ENCODE assay signal across 1 cellular context in the genomic region with DNA sequence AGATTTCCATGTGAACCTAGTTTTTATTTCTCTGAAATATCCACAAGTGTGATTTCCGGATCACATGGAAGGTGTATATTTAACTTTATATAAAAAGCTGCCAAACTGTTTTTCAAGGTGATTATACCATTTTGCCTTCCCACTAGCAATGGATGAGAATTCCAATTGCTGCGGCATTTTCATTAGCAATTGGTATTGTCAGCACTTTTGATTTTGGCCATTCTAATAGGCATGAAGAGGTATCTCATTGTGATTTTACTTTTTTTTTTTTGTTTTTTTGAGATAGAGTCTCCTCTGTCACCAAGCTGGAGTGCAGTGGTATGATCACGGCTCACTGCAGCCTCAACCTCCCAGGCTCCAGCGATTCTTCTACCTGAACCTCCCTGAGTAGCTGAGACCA.
TF ChIP-seq lines count a peak whose summit lies in the region.

No MANE protein-coding gene starts in this region.

TF ChIP-seq in K562, 482 proteins besides CTCF, POLR2A, EP300 and RAD21 (continued from another document):
- TF ChIP-seq NFYB (IDR thresholded peaks at IDR 0.05; ENCODE audit: extremely low read depth, insufficient read length) (no peak), ZNF316 (IDR thresholded peaks at IDR 0.05) (peak; percentile 90), MAFF (IDR thresholded peaks at IDR 0.05; ENCODE audit: low read length) (peak; percentile 34; the same call in 1 of the 2 replicates), L3MBTL2 (IDR thresholded peaks at IDR 0.05) (no peak), TEAD4 (IDR thresholded peaks at IDR 0.05; ENCODE audit: low read length) (no peak), TEAD4 (CRISPR knock-in tag; IDR thresholded peaks at IDR 0.05; ENCODE audit: borderline replicate concordance) (no peak), RAD51 (IDR thresholded peaks at IDR 0.05; ENCODE audit: borderline replicate concordance, low read depth) (no peak), C11orf30 (IDR thresholded peaks at IDR 0.05; ENCODE audit: low read depth) (peak; percentile 58), ELK3 (CRISPR knock-in tag; IDR thresholded peaks at IDR 0.05) (no peak), CBX8 (IDR thresholded peaks at IDR 0.05; ENCODE audit: borderline replicate concordance, extremely low read depth, low read depth, low read length, poor library complexity, severe bottlenecking) (no peak), BRF1 (IDR thresholded peaks at IDR 0.05; ENCODE audit: borderline replicate concordance, extremely low read depth, insufficient read length) (no peak)
- TF ChIP-seq, protein P1, sequence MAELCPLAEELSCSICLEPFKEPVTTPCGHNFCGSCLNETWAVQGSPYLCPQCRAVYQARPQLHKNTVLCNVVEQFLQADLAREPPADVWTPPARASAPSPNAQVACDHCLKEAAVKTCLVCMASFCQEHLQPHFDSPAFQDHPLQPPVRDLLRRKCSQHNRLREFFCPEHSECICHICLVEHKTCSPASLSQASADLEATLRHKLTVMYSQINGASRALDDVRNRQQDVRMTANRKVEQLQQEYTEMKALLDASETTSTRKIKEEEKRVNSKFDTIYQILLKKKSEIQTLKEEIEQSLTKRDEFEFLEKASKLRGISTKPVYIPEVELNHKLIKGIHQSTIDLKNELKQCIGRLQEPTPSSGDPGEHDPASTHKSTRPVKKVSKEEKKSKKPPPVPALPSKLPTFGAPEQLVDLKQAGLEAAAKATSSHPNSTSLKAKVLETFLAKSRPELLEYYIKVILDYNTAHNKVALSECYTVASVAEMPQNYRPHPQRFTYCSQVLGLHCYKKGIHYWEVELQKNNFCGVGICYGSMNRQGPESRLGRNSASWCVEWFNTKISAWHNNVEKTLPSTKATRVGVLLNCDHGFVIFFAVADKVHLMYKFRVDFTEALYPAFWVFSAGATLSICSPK (IDR thresholded peaks at IDR 0.05; ENCODE audit: borderline replicate concordance) = no peak
- TF ChIP-seq, protein P2, sequence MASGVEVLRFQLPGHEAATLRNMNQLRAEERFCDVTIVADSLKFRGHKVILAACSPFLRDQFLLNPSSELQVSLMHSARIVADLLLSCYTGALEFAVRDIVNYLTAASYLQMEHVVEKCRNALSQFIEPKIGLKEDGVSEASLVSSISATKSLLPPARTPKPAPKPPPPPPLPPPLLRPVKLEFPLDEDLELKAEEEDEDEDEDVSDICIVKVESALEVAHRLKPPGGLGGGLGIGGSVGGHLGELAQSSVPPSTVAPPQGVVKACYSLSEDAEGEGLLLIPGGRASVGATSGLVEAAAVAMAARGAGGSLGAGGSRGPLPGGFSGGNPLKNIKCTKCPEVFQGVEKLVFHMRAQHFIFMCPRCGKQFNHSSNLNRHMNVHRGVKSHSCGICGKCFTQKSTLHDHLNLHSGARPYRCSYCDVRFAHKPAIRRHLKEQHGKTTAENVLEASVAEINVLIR (CRISPR knock-in tag; IDR thresholded peaks at IDR 0.05) = no peak
